Comparison of ENCODE assay signal across 20 cellular contexts in genomic region chr6:97095466-97095865, GRCh38.
"Had no signal": no experiment of that assay in that cellular context is flagged by ENCODE, and none has a peak within 500 bp of the region (broad histone marks: within the 10 kb centered on the region; RNA-seq: fewer than 3 reads in every experiment).

No MANE protein-coding gene starts in this region.

- H3K4me1 ChIP-seq: gastrocnemius medialis, neural progenitor cell, prostate gland, right atrium auricular region, stomach, testis had no signal

- H3K36me3 Mint-ChIP-seq: activated naive CD8-positive, alpha-beta T cell treated with anti-CD3 and anti-CD28 coated beads for 36 hours; naive B cell; neural progenitor cell; WTC11 had no signal

- H3K27me3 ChIP-seq: dorsolateral prefrontal cortex, gastrocnemius medialis, neural progenitor cell, right atrium auricular region, stomach, testis had no signal

- FAIRE-seq: TTC549 had no signal

- H3K27me3 Mint-ChIP-seq: activated CD8-positive, alpha-beta T cell treated with anti-CD3 and anti-CD28 coated beads for 36 hours; activated naive CD8-positive, alpha-beta T cell treated with anti-CD3 and anti-CD28 coated beads for 36 hours; activated T-helper 17 cell treated with anti-CD3 and anti-CD28 coated beads, Interleukin-2, amount 50 U/mL, for 72 hours; naive B cell had no signal

- H3K4me2 ChIP-seq: neural progenitor cell had no signal

- H2AFZ ChIP-seq: neural progenitor cell had no signal

- H3K9me3 Mint-ChIP-seq: activated CD8-positive, alpha-beta T cell treated with anti-CD3 and anti-CD28 coated beads for 36 hours; activated naive CD8-positive, alpha-beta T cell treated with anti-CD3 and anti-CD28 coated beads for 36 hours; activated T-helper 17 cell treated with anti-CD3 and anti-CD28 coated beads, Interleukin-2, amount 50 U/mL, for 72 hours; naive B cell; neural progenitor cell; WTC11 had no signal

- H3K36me3 ChIP-seq: gastrocnemius medialis, neural progenitor cell, prostate gland, right atrium auricular region, stomach had no signal

- H3K4me1 Mint-ChIP-seq: activated T-helper 17 cell treated with anti-CD3 and anti-CD28 coated beads, Interleukin-2, amount 50 U/mL, for 72 hours; naive B cell; WTC11 had no signal

- H3K27ac Mint-ChIP-seq: activated CD8-positive, alpha-beta T cell treated with anti-CD3 and anti-CD28 coated beads for 36 hours; activated naive CD8-positive, alpha-beta T cell treated with anti-CD3 and anti-CD28 coated beads for 36 hours; activated T-helper 17 cell treated with anti-CD3 and anti-CD28 coated beads, Interleukin-2, amount 50 U/mL, for 72 hours; naive B cell; neural progenitor cell; WTC11 had no signal

- H3K4me3 ChIP-seq: dorsolateral prefrontal cortex, gastrocnemius medialis, neural progenitor cell, prostate gland, right atrium auricular region, stomach, testis had no signal

- DNase-seq: activated CD4-positive, alpha-beta T cell treated with anti-CD3 and anti-CD28 coated beads for 4 hours; activated CD8-positive, alpha-beta T cell treated with anti-CD3 and anti-CD28 coated beads for 36 hours; activated naive CD4-positive, alpha-beta T cell; activated naive CD8-positive, alpha-beta T cell treated with anti-CD3 and anti-CD28 coated beads for 36 hours; activated T-cell treated with anti-CD3 and anti-CD28 coated beads, Interleukin-2, amount 50 U/mL, for 1 hour; amniotic stem cell; caudate nucleus; dorsolateral prefrontal cortex; gastrocnemius medialis; head of caudate nucleus; left ventricle myocardium superior; naive B cell; stomach; testis had no signal

- ATAC-seq: activated CD8-positive, alpha-beta T cell treated with anti-CD3 and anti-CD28 coated beads for 36 hours; activated T-helper 17 cell treated with anti-CD3 and anti-CD28 coated beads, Interleukin-2, amount 50 U/mL, for 72 hours; gastrocnemius medialis; left ventricle myocardium superior; WTC11 had no signal

- H3K9me3 ChIP-seq: gastrocnemius medialis, prostate gland, right atrium auricular region, stomach, testis had no signal

- H3K4me3 Mint-ChIP-seq: activated CD8-positive, alpha-beta T cell treated with anti-CD3 and anti-CD28 coated beads for 36 hours; activated naive CD8-positive, alpha-beta T cell treated with anti-CD3 and anti-CD28 coated beads for 36 hours; activated T-helper 17 cell treated with anti-CD3 and anti-CD28 coated beads, Interleukin-2, amount 50 U/mL, for 72 hours; naive B cell; neural progenitor cell; WTC11 had no signal

- H3K27ac ChIP-seq: gastrocnemius medialis, neural progenitor cell, prostate gland, right atrium auricular region, stomach, testis had no signal

- H3K9ac ChIP-seq: neural progenitor cell had no signal
